In genomic region chr3:84836961-84837360, GRCh38 we compare ENCODE assay signal across 12 cellular contexts.
DNase-seq lines count a peak whose midpoint lies in the region; ATAC-seq and TF ChIP-seq lines count a peak whose summit lies in the region.
"Had no signal": no experiment of that assay in that cellular context is flagged by ENCODE, and none has a peak within 500 bp of the region (broad histone marks: within the 10 kb centered on the region; RNA-seq: fewer than 3 reads in every experiment).

No MANE protein-coding gene starts in this region.

- TF ChIP-seq CTCF in progenitor cell of endocrine pancreas (IDR thresholded peaks at IDR 0.05; ENCODE audit: unreplicated experiment), result no peak

- H3K27me3 Mint-ChIP-seq in progenitor cell of endocrine pancreas, result no peaks in the 10 kb centered on the region
- H3K27me3 Mint-ChIP-seq: activated T-cell treated with anti-CD3 and anti-CD28 coated beads, Interleukin-2, amount 50 U/mL, for 24 hours; memory B cell had no signal

- H3K9me3 ChIP-seq in HUES6 (ENCODE audit: control insufficient read depth, insufficient read depth, low read depth, low read length), result peaks cover 9% of the 10 kb centered on the region
- H3K9me3 ChIP-seq: breast epithelium, psoas muscle had no signal

- H3K4me1 Mint-ChIP-seq in progenitor cell of endocrine pancreas (ENCODE audit: low read depth), result peaks cover 4% of the 10 kb centered on the region
- H3K4me1 Mint-ChIP-seq: memory B cell had no signal

- H3K36me3 ChIP-seq in HUES6 (ENCODE audit: control insufficient read depth, insufficient read depth, low read length), result no peaks in the 10 kb centered on the region
- H3K36me3 ChIP-seq: breast epithelium, WERI-Rb-1 had no signal

- DNase-seq in NCI-H2107 treated with DMSO at 0.1 percent for 48 hours (lab: John Stamatoyannopoulos, UW; ENCODE audit: unreplicated experiment), result peak; percentile 99
- DNase-seq in astrocyte of the hippocampus (ENCODE audit: low read depth, low spot score), result peak; percentile 4
- DNase-seq in progenitor cell of endocrine pancreas (ENCODE audit: low spot score, unreplicated experiment), result no peak
- DNase-seq in GM19240 (ENCODE audit: insufficient read length, low spot score), result no peak
- DNase-seq: activated T-cell treated with anti-CD3 and anti-CD28 coated beads, Interleukin-2, amount 50 U/mL, for 24 hours; psoas muscle; WERI-Rb-1 had no signal

- peaks cover 23% of the 10 kb centered on the region for H3K4me1 ChIP-seq in HUES6 (ENCODE audit: control insufficient read depth, insufficient read depth, low read length)
- H3K4me1 ChIP-seq: breast epithelium, psoas muscle had no signal

- no peak overlapping the region for H3K4me3 Mint-ChIP-seq in progenitor cell of endocrine pancreas (ENCODE audit: low read depth)
- H3K4me3 Mint-ChIP-seq: activated T-cell treated with anti-CD3 and anti-CD28 coated beads, Interleukin-2, amount 50 U/mL, for 24 hours; memory B cell had no signal

- no peak overlapping the region for H3K9ac ChIP-seq in HUES6 (ENCODE audit: low read length)

- no peaks in the 10 kb centered on the region for H3K27me3 ChIP-seq in HUES6 (ENCODE audit: control insufficient read depth, insufficient read depth, low read length)
- H3K27me3 ChIP-seq: breast epithelium had no signal

- H3K27ac ChIP-seq in HUES6 (ENCODE audit: low read depth, low read length), result peak overlapping the region; percentile 90; the same call in 1 of the 2 replicates
- H3K27ac ChIP-seq: breast epithelium, psoas muscle, WERI-Rb-1 had no signal

- no peaks in the 10 kb centered on the region for H3K36me3 Mint-ChIP-seq in progenitor cell of endocrine pancreas (ENCODE audit: insufficient read depth)
- H3K36me3 Mint-ChIP-seq: memory B cell had no signal

- peak overlapping the region; percentile 19 for H3K27ac Mint-ChIP-seq in progenitor cell of endocrine pancreas
- H3K27ac Mint-ChIP-seq: activated T-cell treated with anti-CD3 and anti-CD28 coated beads, Interleukin-2, amount 50 U/mL, for 24 hours; memory B cell had no signal

- H3K4me3 ChIP-seq in HUES6 (ENCODE audit: low read depth, low read length), result no peak overlapping the region
- H3K4me3 ChIP-seq: breast epithelium, psoas muscle had no signal

- ATAC-seq in HG02970 (IDR thresholded peaks at IDR 0.05; ENCODE audit: low FRiP score, unreplicated experiment) (no peak), HG02588 (IDR thresholded peaks at IDR 0.05; ENCODE audit: unreplicated experiment) (no peak)
- ATAC-seq: psoas muscle had no signal

- peaks cover 4% of the 10 kb centered on the region for H3K9me3 Mint-ChIP-seq in progenitor cell of endocrine pancreas (ENCODE audit: low read depth)

Comparison
In these comparisons a context has a peak if more than half of its experiments do, and no peak if none do; other contexts are left out.
1. DNase-seq: peak in NCI-H2107 treated with DMSO at 0.1 percent for 48 hours (single experiment) and astrocyte of the hippocampus (single experiment); none in progenitor cell of endocrine pancreas (single experiment) and GM19240 (single experiment).